In the genomic region with DNA sequence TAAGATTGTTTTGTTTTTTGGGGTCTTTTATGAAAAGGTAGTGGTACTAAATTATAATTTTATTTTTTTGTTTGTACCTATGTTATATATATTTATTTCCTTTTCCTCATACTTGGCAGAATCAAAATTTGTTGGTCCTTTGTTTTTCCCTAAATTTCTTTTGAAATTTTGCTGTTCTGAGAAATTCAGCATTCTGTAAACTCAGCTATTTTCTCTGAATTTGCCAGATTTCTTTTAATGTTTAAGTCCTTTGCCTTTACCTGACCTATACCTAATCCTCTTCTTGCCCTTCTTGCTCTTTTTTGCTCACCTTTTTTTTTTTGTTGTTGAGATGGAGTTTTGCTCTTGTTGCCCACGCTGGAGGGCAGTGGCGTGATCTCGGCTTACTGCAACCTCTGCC, we compare ENCODE assay signal across 20 cellular contexts.
"Had no signal": no experiment of that assay in that cellular context is flagged by ENCODE, and none has a peak within 500 bp of the region (broad histone marks: within the 10 kb centered on the region; RNA-seq: fewer than 3 reads in every experiment).

No MANE protein-coding gene starts in this region.

- H3K4me3 Mint-ChIP-seq: naive B cell, nephron had no signal

- ATAC-seq: heart left ventricle; left colon; left ventricle myocardium superior; stimulated activated naive CD8-positive, alpha-beta T cell treated with anti-CD3 and anti-CD28 coated beads, Interleukin-15, Interleukin-2, amounts not matched to agents 100 U/mL and 50 U/mL, for 24 hours had no signal

- H3K4me1 ChIP-seq: colonic mucosa, heart left ventricle, suprapubic skin, tibial artery, upper lobe of left lung, uterus had no signal

- H3K27me3 ChIP-seq: colonic mucosa, dorsolateral prefrontal cortex, heart left ventricle, neutrophil, suprapubic skin, tibial artery, upper lobe of left lung, uterus had no signal

- H3K9me3 ChIP-seq: colonic mucosa, heart left ventricle, neutrophil, suprapubic skin, tibial artery, upper lobe of left lung, uterus had no signal

- DNase-seq: colonic mucosa; dorsolateral prefrontal cortex; effector CD8-positive, alpha-beta T cell; foreskin melanocyte; heart left ventricle; hippocampal formation; left colon; left ventricle myocardium superior; mesenchymal stem cell; naive B cell; small intestine; stimulated activated CD4-positive, alpha-beta T cell treated with anti-CD3 and anti-CD28 coated beads, Interleukin-12 subunit alpha, Interleukin-12 subunit beta, amount 100 ng/mL, for 4 hours; stimulated activated naive CD8-positive, alpha-beta T cell treated with anti-CD3 and anti-CD28 coated beads, Interleukin-15, Interleukin-2, amounts not matched to agents 100 U/mL and 50 U/mL, for 24 hours; tibial artery; upper lobe of left lung; uterus had no signal

- H3K4me3 ChIP-seq: colonic mucosa, dorsolateral prefrontal cortex, heart left ventricle, lung, suprapubic skin, tibial artery, upper lobe of left lung, uterus had no signal

- H3K4me1 Mint-ChIP-seq: nephron had no signal

- H3K27ac Mint-ChIP-seq: naive B cell, nephron had no signal

- H3K27ac ChIP-seq: colonic mucosa, dorsolateral prefrontal cortex, heart left ventricle, neutrophil, suprapubic skin, tibial artery, upper lobe of left lung, uterus had no signal

- H3K36me3 ChIP-seq: colonic mucosa, uterus had no signal

- H3K27me3 Mint-ChIP-seq: naive B cell had no signal

- H3K9me3 Mint-ChIP-seq: naive B cell, nephron had no signal
